ENCODE assay signal across 31 cellular contexts in the genomic region with DNA sequence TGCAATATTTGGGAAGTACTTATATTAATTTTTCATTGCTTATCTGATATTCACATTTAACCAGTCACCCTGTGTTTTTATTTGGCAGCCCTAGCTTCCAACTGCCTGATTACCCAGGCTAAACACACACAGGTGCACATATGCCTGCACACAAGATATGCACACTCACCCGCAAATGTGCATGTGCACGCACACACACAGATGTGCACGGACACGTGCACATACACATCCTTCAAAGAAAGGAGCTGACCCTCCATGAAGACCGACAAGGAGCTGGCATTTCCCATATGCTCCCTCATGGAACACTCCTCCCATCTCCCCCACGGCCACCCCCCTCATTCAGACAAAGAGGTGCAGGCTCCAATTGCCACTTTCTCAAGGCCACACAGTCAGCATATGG.
"Had no signal": no experiment of that assay in that cellular context is flagged by ENCODE, and none has a peak within 500 bp of the region (broad histone marks: within the 10 kb centered on the region; RNA-seq: fewer than 3 reads in every experiment).

No MANE protein-coding gene starts in this region.

- H3K4me3 ChIP-seq: ovary, psoas muscle, skin epidermis, smooth muscle cell, spleen, suprapubic skin, testis, tibial artery, transverse colon, upper lobe of left lung, uterus had no signal

- H3K27me3 ChIP-seq: ovary, testis, upper lobe of left lung, uterus had no signal

- H3K9me3 Mint-ChIP-seq: naive B cell; natural killer cell treated with Interleukin-12 subunit alpha and Interleukin-12 subunit beta and Interleukin-15 and Interleukin-18, amount 100 ng/mL, for 72 hours; nephron progenitor cell; neural crest cell; stimulated activated memory B cell treated with anti-CD40 and anti-IgM and Interleukin-4, amounts not matched to agents 10 μg/mL and 1 μg/mL and 100 μg/mL, for 72 hours; stimulated activated naive CD8-positive, alpha-beta T cell treated with anti-CD3 and anti-CD28 coated beads, Interleukin-15, amount 100 ng/mL, for 72 hours had no signal

- H3K4me1 ChIP-seq: psoas muscle, spleen, suprapubic skin, testis, tibial artery, transverse colon, upper lobe of left lung, uterus had no signal

- H3K9me3 ChIP-seq: ovary, psoas muscle, spleen, suprapubic skin, testis, tibial artery, transverse colon, upper lobe of left lung, uterus had no signal

- H3K36me3 Mint-ChIP-seq: naive B cell; naive thymus-derived CD8-positive, alpha-beta T cell; natural killer cell treated with Interleukin-12 subunit alpha and Interleukin-12 subunit beta and Interleukin-15 and Interleukin-18, amount 100 ng/mL, for 72 hours; stimulated activated memory B cell treated with anti-CD40 and anti-IgM and Interleukin-4, amounts not matched to agents 10 μg/mL and 1 μg/mL and 100 μg/mL, for 72 hours had no signal

- H3K27ac ChIP-seq: ovary, parathyroid adenoma, psoas muscle, skin epidermis, spleen, suprapubic skin, testis, tibial artery, transverse colon, upper lobe of left lung, uterus had no signal

- H3K4me1 Mint-ChIP-seq: neural crest cell; stimulated activated memory B cell treated with anti-CD40 and anti-IgM and Interleukin-4, amounts not matched to agents 10 μg/mL and 1 μg/mL and 100 μg/mL, for 72 hours; stimulated activated naive CD8-positive, alpha-beta T cell treated with anti-CD3 and anti-CD28 coated beads, Interleukin-15, amount 100 ng/mL, for 72 hours had no signal

- DNase-seq: naive B cell; naive thymus-derived CD8-positive, alpha-beta T cell; nephron progenitor cell; occipital lobe; ovary; posterior cingulate gyrus; psoas muscle; right cardiac atrium; spleen; stimulated activated CD4-positive, alpha-beta T cell treated with anti-CD3 and anti-CD28 coated beads, Interleukin-12 subunit alpha, Interleukin-12 subunit beta, amount 100 ng/mL, for 4 hours; stimulated activated CD4-positive, alpha-beta T cell treated with anti-CD3 and anti-CD28 coated beads, Interleukin-1b, Interleukin-23, amount 100 ng/mL, for 48 hours; stimulated activated CD4-positive, alpha-beta T cell treated with anti-CD3 and anti-CD28 coated beads, Interleukin-4, amount 100 ng/mL, for 1 hour; stimulated activated CD4-positive, alpha-beta T cell treated with anti-CD3 and anti-CD28 coated beads, Interleukin-4, amount 100 ng/mL, for 4 hours; stimulated activated CD8-positive, alpha-beta memory T cell treated with anti-CD3 and anti-CD28 coated beads, Interleukin-4, amount 100 ng/mL, for 48 hours; stimulated activated naive CD4-positive, alpha-beta T cell; stimulated activated naive CD8-positive, alpha-beta T cell treated with anti-CD3 and anti-CD28 coated beads, Interleukin-15, amount 100 ng/mL, for 72 hours; stimulated activated naive CD8-positive, alpha-beta T cell treated with anti-CD3 and anti-CD28 coated beads, Interleukin-15, Interleukin-2, amounts not matched to agents 100 U/mL and 50 U/mL, for 24 hours; substantia nigra; testis; tibial artery; transverse colon; upper lobe of left lung; uterus had no signal

- H3K27ac Mint-ChIP-seq: naive thymus-derived CD8-positive, alpha-beta T cell; natural killer cell treated with Interleukin-12 subunit alpha and Interleukin-12 subunit beta and Interleukin-15 and Interleukin-18, amount 100 ng/mL, for 72 hours; nephron progenitor cell; progenitor cell of endocrine pancreas; stimulated activated memory B cell treated with anti-CD40 and anti-IgM and Interleukin-4, amounts not matched to agents 10 μg/mL and 1 μg/mL and 100 μg/mL, for 72 hours; stimulated activated naive CD8-positive, alpha-beta T cell treated with anti-CD3 and anti-CD28 coated beads, Interleukin-15, amount 100 ng/mL, for 72 hours had no signal

- H3K4me3 Mint-ChIP-seq: naive B cell; naive thymus-derived CD8-positive, alpha-beta T cell; natural killer cell treated with Interleukin-12 subunit alpha and Interleukin-12 subunit beta and Interleukin-15 and Interleukin-18, amount 100 ng/mL, for 72 hours; nephron progenitor cell; neural crest cell; stimulated activated memory B cell treated with anti-CD40 and anti-IgM and Interleukin-4, amounts not matched to agents 10 μg/mL and 1 μg/mL and 100 μg/mL, for 72 hours; stimulated activated naive CD8-positive, alpha-beta T cell treated with anti-CD3 and anti-CD28 coated beads, Interleukin-15, amount 100 ng/mL, for 72 hours had no signal

- H2AFZ ChIP-seq: parathyroid adenoma had no signal

- H3K36me3 ChIP-seq: ovary, spleen, suprapubic skin, tibial artery, transverse colon, upper lobe of left lung, uterus had no signal

- H3K9ac ChIP-seq: parathyroid adenoma had no signal

- H3K4me2 ChIP-seq: smooth muscle cell had no signal
